ENCODE assay signal across 8 cellular contexts in genomic region chr12:26644376-26644775, GRCh38.
DNase-seq lines count a peak whose midpoint lies in the region; ATAC-seq, FAIRE-seq and TF ChIP-seq lines count a peak whose summit lies in the region.
"Not testable (repeated sequence)": the region's sequence is repeated elsewhere in the genome, so short reads cannot be mapped to it uniquely, and the experiment has no call there.

No MANE protein-coding gene starts in this region.

- TF ChIP-seq POLR2A in H1 (IDR thresholded peaks at IDR 0.05; ENCODE audit: control extremely low read depth in 1 of 2, low read depth in 2 of 2, low read length in 2 of 2) = not testable (repeated sequence)

- not testable (repeated sequence) for H3K27me3 ChIP-seq in HUES64 (ENCODE audit: insufficient read depth, low read length); H1 (replicated peaks in 1 of 4; ENCODE audit: control insufficient read depth in 3 of 4, extremely low read depth in 1 of 4, insufficient read depth in 3 of 4, low read length in 3 of 4); neural progenitor cell; small intestine (ENCODE audit: control insufficient read depth in 2 of 2, insufficient read depth in 2 of 2, low read length in 2 of 2)

- H4K91ac ChIP-seq in H1 (replicated peaks; ENCODE audit: insufficient read length, low read length) = peak overlapping the region; percentile 37

- 0 out of 2 replicates have a peak overlapping the region, but pooled peaks have one; percentile 28 for H2BK12ac ChIP-seq in H1 (ENCODE audit: low read depth, low read length)

- H3K79me1 ChIP-seq in H1 (ENCODE audit: low read depth, low read length) = not testable (repeated sequence)

- peak overlapping the region; percentile 85; the same call in 1 of the 2 replicates for H3K27ac Mint-ChIP-seq in WTC11
- not testable (repeated sequence) for H3K27ac Mint-ChIP-seq in activated T-helper 17 cell treated with anti-CD3 and anti-CD28 coated beads, Interleukin-2, amount 50 U/mL, for 72 hours; neural progenitor cell
- H3K27ac Mint-ChIP-seq in memory B cell = peak overlapping the region; percentile 32

- ATAC-seq in WTC11; memory B cell (ENCODE audit: low read depth): not testable (repeated sequence)
- ATAC-seq in activated T-helper 17 cell treated with anti-CD3 and anti-CD28 coated beads, Interleukin-2, amount 50 U/mL, for 72 hours (replicated peaks) = peak; percentile 34

- H3K36me3 Mint-ChIP-seq in WTC11 (peaks cover 26% of the 10 kb centered on the region), memory B cell (peaks cover 31% of the 10 kb centered on the region)
- H3K36me3 Mint-ChIP-seq in activated T-helper 17 cell treated with anti-CD3 and anti-CD28 coated beads, Interleukin-2, amount 50 U/mL, for 72 hours (ENCODE audit: low read depth) = peaks cover 35% of the 10 kb centered on the region
- not testable (repeated sequence) for H3K36me3 Mint-ChIP-seq in neural progenitor cell

- POLR2A ChIA-PET in WTC11 (lab: Charles Lee); H1 (lab: Charles Lee; ENCODE audit: partially characterized antibody): not testable (repeated sequence)

- not testable (repeated sequence) for H3K23ac ChIP-seq in H1 (ENCODE audit: insufficient read length)

- H3K14ac ChIP-seq in H1 (ENCODE audit: insufficient read length) = not testable (repeated sequence)

- CTCF ChIA-PET in WTC11 (lab: Charles Lee) (interaction anchor here (0.6 to 1.5 kb wide), 4 partner anchors 8 to 240 kb away, joined by 3 to 8 read pairs (median 4); no protein-coding TSS in a partner anchor), H1 (lab: Charles Lee; ENCODE audit: partially characterized antibody) (interaction anchor here (1.9 to 2.8 kb wide), 2 partner anchors 9 to 15 kb away, joined by 6 to 15 read pairs; no protein-coding TSS in a partner anchor)

- peak overlapping the region; percentile 54 for H2BK5ac ChIP-seq in H1 (ENCODE audit: low read depth, low read length)

- H3K4me3 Mint-ChIP-seq in WTC11; activated T-helper 17 cell treated with anti-CD3 and anti-CD28 coated beads, Interleukin-2, amount 50 U/mL, for 72 hours; memory B cell; neural progenitor cell: not testable (repeated sequence)

- not testable (repeated sequence) for H3K4ac ChIP-seq in H1 (replicated peaks; ENCODE audit: insufficient read length, low read depth, low read length)

- in situ Hi-C loops in Caki2 (cut with HindIII; ENCODE audit: low pct_unique_long_range_greater_than_20kb, low sequenced_read_pairs) = not testable (repeated sequence)

- H2BK20ac ChIP-seq in H1 (ENCODE audit: low read length) = peak overlapping the region; percentile 38; the same call in 1 of the 2 replicates

- not testable (repeated sequence) for TF ChIP-seq CTCF in WTC11 (IDR thresholded peaks at IDR 0.05); H1 (IDR thresholded peaks at IDR 0.05; ENCODE audit: control extremely low read depth in 1 of 3, insufficient read depth in 1 of 3, low read depth in 1 of 3, low read length in 3 of 3); neural progenitor cell (IDR thresholded peaks at IDR 0.05)

- H3K9ac ChIP-seq in HUES64 (ENCODE audit: low read depth, low read length); H1 (replicated peaks in 1 of 4; ENCODE audit: extremely low read depth in 1 of 4, low read depth in 3 of 4, low read length in 3 of 4); neural progenitor cell: not testable (repeated sequence)

- not testable (repeated sequence) for TF ChIP-seq EP300 in H1 (IDR thresholded peaks at IDR 0.05; ENCODE audit: borderline replicate concordance in 1 of 2, low read depth in 2 of 2, low read length in 2 of 2)

- not testable (repeated sequence) for H3K27me3 Mint-ChIP-seq in WTC11 (ENCODE audit: low read depth); activated T-helper 17 cell treated with anti-CD3 and anti-CD28 coated beads, Interleukin-2, amount 50 U/mL, for 72 hours; memory B cell; neural progenitor cell (ENCODE audit: insufficient read depth, low read depth)

- H4K8ac ChIP-seq in H1 (ENCODE audit: extremely low read depth, insufficient read depth, low read length) = not testable (repeated sequence)

- not testable (repeated sequence) for H3K79me2 ChIP-seq in H1 (ENCODE audit: control insufficient read depth in 1 of 2, insufficient read depth in 2 of 2, low read length in 2 of 2); neural progenitor cell (ENCODE audit: low read depth)

- H3K4me1 ChIP-seq in HUES64 (ENCODE audit: insufficient read depth, low read length) (peaks cover 14% of the 10 kb centered on the region), neural progenitor cell (peaks cover 38% of the 10 kb centered on the region)
- H3K4me1 ChIP-seq in H1 (replicated peaks in 1 of 4; ENCODE audit: control insufficient read depth in 3 of 4, insufficient read depth in 4 of 4, low read length in 3 of 4); small intestine (ENCODE audit: control insufficient read depth in 2 of 2, insufficient read depth in 1 of 2, low read depth in 1 of 2, low read length in 1 of 2): not testable (repeated sequence)

- DNase-seq in Caki2 (ENCODE audit: low read depth) (peak; percentile 74), small intestine (peak; percentile 10)
- not testable (repeated sequence) for DNase-seq in WTC11 (ENCODE audit: low spot score); H1 (ENCODE audit: low read depth in 1 of 2, low spot score in 2 of 2); memory B cell (ENCODE audit: low spot score in 2 of 2); neural progenitor cell (ENCODE audit: low spot score)

- H3K27ac ChIP-seq in HUES64 (ENCODE audit: low read depth, low read length) (peak overlapping the region; percentile 40), neural progenitor cell (peak overlapping the region; percentile 54)
- H3K27ac ChIP-seq in H1 (ENCODE audit: low read depth, low read length); small intestine (ENCODE audit: low read depth in 1 of 2, low read length in 1 of 2): not testable (repeated sequence)

- H3K4me2 ChIP-seq in H1 (ENCODE audit: insufficient read depth in 1 of 2, low read depth in 2 of 2, low read length in 2 of 2) (peak overlapping the region; percentile 18 to 59; a peak in 1 of 4 replicates), neural progenitor cell (peak overlapping the region; percentile 45)

- H2AK5ac ChIP-seq in H1 (ENCODE audit: low read depth, low read length) = not testable (repeated sequence)

- not testable (repeated sequence) for H2AFZ ChIP-seq in H1 (ENCODE audit: low read length); neural progenitor cell (replicated peaks)

- not testable (repeated sequence) for H3K9me3 ChIP-seq in HUES64 (ENCODE audit: insufficient read depth, low read depth, low read length); H1 (ENCODE audit: insufficient read depth in 2 of 2, low read depth in 1 of 2, low read length in 1 of 2); neural progenitor cell (ENCODE audit: low read depth); small intestine (ENCODE audit: control insufficient read depth, low read depth)

- H3K4me1 Mint-ChIP-seq in WTC11 = peaks cover 33% of the 10 kb centered on the region
- not testable (repeated sequence) for H3K4me1 Mint-ChIP-seq in activated T-helper 17 cell treated with anti-CD3 and anti-CD28 coated beads, Interleukin-2, amount 50 U/mL, for 72 hours; memory B cell; neural progenitor cell

- not testable (repeated sequence) for FAIRE-seq in H1 (lab: Jason Lieb, UNC); small intestine (lab: Jason Lieb, UNC)

- peaks cover 12% of the 10 kb centered on the region for H3K9me3 Mint-ChIP-seq in WTC11
- H3K9me3 Mint-ChIP-seq in activated T-helper 17 cell treated with anti-CD3 and anti-CD28 coated beads, Interleukin-2, amount 50 U/mL, for 72 hours; memory B cell; neural progenitor cell: not testable (repeated sequence)

- not testable (repeated sequence) for H3F3A ChIP-seq in neural progenitor cell (ENCODE audit: low read depth)

- not testable (repeated sequence) for H4K20me1 ChIP-seq in H1 (replicated peaks in 1 of 2; ENCODE audit: control insufficient read depth in 1 of 2, insufficient read depth in 2 of 2, low read length in 2 of 2); neural progenitor cell (ENCODE audit: low read depth)

- not testable (repeated sequence) for H2BK120ac ChIP-seq in H1 (replicated peaks; ENCODE audit: low read depth, low read length)

- WGBS in HUES64 = 85% methylated on average over 3 of the region's 3 CpGs
- WGBS in H1 (ENCODE audit: extremely low coverage in 1 of 2, insufficient coverage in 1 of 2, insufficient read length in 1 of 2, insufficient replicate concordance in 2 of 2, low coverage in 1 of 2, low lambda C conversion rate in 2 of 2, missing lambda C conversion rate in 1 of 2), 2 experiments = 93% methylated on average over 3 of the region's 3 CpGs; no CpG with 5 or more reads in 1 of the 2 experiments
- 67 to 82% (median 67%) methylated on average over 3 of the region's 3 CpGs for WGBS in small intestine, 3 donors

- H3K23me2 ChIP-seq in H1 (ENCODE audit: low read depth, low read length) = not testable (repeated sequence)

- H2BK15ac ChIP-seq in H1 (ENCODE audit: low read length) = not testable (repeated sequence)

- not testable (repeated sequence) for H3K56ac ChIP-seq in H1 (replicated peaks; ENCODE audit: insufficient read length, low read depth, low read length)

- H3K4me3 ChIP-seq in HUES64 (ENCODE audit: low read length); neural progenitor cell; small intestine (ENCODE audit: low read depth in 1 of 2, low read length in 2 of 2): not testable (repeated sequence)
- H3K4me3 ChIP-seq in H1 (ENCODE audit: extremely low read depth in 1 of 4, insufficient read depth in 2 of 4, low read depth in 3 of 4, low read length in 4 of 4) = peak overlapping the region in 1 of 4 experiments; percentile 9; a peak in 1 of 8 replicates

- H3K36me3 ChIP-seq in HUES64 (ENCODE audit: insufficient read depth, low read length); H1 (ENCODE audit: control insufficient read depth in 2 of 4, insufficient read depth in 4 of 4, low read length in 3 of 4); neural progenitor cell; small intestine (ENCODE audit: control insufficient read depth in 2 of 2, insufficient read depth in 2 of 2, low read length in 2 of 2): not testable (repeated sequence)

- H4K5ac ChIP-seq in H1 (ENCODE audit: insufficient read length, low read depth, low read length) = not testable (repeated sequence)

- not testable (repeated sequence) for H3K18ac ChIP-seq in H1 (ENCODE audit: extremely low read depth, low read length)

- TF ChIP-seq RAD21 in H1 (IDR thresholded peaks at IDR 0.05 in 1 of 2, conservative IDR thresholded peaks at IDR 0.05 in 1 of 2; ENCODE audit: low read depth in 2 of 2, low read length in 2 of 2) = not testable (repeated sequence)
